Comparison of ENCODE assay signal across 1 cellular context in genomic region chr16:11909653-11910551, GRCh38.
TF ChIP-seq lines count a peak whose summit lies in the region.

No MANE protein-coding gene starts in this region.

TF ChIP-seq in HEK293, 187 proteins besides CTCF, POLR2A, EP300 and RAD21 (continued from another document):
- TF ChIP-seq ZNF19 (tag by site-specific recombination; IDR thresholded peaks at IDR 0.05; ENCODE audit: low read depth) (no peak), ZNF624 (tag by site-specific recombination; IDR thresholded peaks at IDR 0.05) (no peak), ZNF785 (tag by site-specific recombination; IDR thresholded peaks at IDR 0.05) (no peak), HIC1 (tag by site-specific recombination; IDR thresholded peaks at IDR 0.05) (no peak), PRDM1 (tag by site-specific recombination; IDR thresholded peaks at IDR 0.05) (0 out of 2 replicates have a peak, but pooled peaks have one; percentile 55), PBX3 (CRISPR knock-in tag; IDR thresholded peaks at IDR 0.05) (no peak), ZNF530 (tag by site-specific recombination; IDR thresholded peaks at IDR 0.05; ENCODE audit: low read depth) (no peak), KLF16 (tag by site-specific recombination; IDR thresholded peaks at IDR 0.05) (no peak), MYNN (tag by site-specific recombination; IDR thresholded peaks at IDR 0.05; ENCODE audit: borderline replicate concordance) (no peak), PRDM6 (tag by site-specific recombination; IDR thresholded peaks at IDR 0.05) (0 out of 2 replicates have a peak, but pooled peaks have one; percentile 19), SP2 (tag by site-specific recombination; IDR thresholded peaks at IDR 0.05) (no peak)
